In the genomic region with DNA sequence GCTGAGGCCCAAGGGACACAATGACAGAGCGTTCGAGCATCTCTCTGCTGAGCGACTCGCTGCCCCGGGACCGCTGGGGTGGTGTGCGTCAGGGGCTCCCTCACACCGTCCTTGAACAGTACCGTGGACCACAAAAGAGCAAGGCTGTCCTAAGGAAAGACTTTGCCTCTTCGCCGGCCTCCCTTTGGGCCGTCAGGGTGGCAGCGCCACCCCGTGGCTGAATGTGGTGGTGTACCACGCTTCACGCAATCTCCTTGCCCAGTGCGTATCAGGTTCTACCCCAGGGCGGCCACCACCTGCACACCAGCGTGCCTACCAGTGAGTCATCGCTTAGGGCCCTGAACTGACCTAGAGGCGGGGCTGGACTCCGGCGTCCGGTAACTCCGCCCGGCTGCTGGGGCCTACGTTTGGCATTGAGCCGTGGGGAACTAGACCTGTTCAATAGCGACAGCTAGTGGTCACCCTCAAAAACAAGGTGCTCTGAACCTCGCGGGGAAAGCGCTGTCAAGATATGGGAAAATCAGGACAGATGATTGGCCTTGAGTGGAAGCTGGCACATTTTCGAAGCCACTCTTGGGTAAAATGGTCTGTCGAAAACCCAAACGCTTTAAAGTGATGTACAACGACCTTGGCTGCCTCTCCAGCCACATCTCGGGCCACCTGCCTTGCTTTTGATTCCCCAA, we compare ENCODE assay signal across 1 cellular context.
TF ChIP-seq lines count a peak whose summit lies in the region.

No MANE protein-coding gene starts in this region.

TF ChIP-seq in HepG2, 621 proteins besides CTCF, POLR2A, EP300 and RAD21 (continued from another document):
- no peak for TF ChIP-seq FLYWCH1 (CRISPR knock-in tag; IDR thresholded peaks at IDR 0.05)
- no peak for TF ChIP-seq ATF1 (CRISPR knock-in tag; IDR thresholded peaks at IDR 0.05)
- TF ChIP-seq, protein P1, sequence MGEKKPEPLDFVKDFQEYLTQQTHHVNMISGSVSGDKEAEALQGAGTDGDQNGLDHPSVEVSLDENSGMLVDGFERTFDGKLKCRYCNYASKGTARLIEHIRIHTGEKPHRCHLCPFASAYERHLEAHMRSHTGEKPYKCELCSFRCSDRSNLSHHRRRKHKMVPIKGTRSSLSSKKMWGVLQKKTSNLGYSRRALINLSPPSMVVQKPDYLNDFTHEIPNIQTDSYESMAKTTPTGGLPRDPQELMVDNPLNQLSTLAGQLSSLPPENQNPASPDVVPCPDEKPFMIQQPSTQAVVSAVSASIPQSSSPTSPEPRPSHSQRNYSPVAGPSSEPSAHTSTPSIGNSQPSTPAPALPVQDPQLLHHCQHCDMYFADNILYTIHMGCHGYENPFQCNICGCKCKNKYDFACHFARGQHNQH (CRISPR knock-in tag; IDR thresholded peaks at IDR 0.05): 0 out of 2 replicates have a peak, but pooled peaks have one; percentile 46
- TF ChIP-seq, protein P2, sequence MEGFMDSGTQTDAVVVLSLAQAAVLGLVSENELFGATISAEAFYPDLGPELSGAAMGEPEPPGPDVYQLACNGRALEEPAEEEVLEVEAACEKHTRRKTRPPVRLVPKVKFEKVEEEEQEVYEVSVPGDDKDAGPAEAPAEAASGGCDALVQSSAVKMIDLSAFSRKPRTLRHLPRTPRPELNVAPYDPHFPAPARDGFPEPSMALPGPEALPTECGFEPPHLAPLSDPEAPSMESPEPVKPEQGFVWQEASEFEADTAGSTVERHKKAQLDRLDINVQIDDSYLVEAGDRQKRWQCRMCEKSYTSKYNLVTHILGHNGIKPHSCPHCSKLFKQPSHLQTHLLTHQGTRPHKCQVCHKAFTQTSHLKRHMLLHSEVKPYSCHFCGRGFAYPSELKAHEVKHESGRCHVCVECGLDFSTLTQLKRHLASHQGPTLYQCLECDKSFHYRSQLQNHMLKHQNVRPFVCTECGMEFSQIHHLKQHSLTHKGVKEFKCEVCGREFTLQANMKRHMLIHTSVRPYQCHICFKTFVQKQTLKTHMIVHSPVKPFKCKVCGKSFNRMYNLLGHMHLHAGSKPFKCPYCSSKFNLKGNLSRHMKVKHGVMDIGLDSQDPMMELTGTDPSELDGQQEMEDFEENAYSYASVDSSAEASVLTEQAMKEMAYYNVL (CRISPR knock-in tag; IDR thresholded peaks at IDR 0.05; ENCODE audit: borderline replicate concordance): no peak
- 0 out of 2 replicates have a peak, but pooled peaks have one; percentile 29 for TF ChIP-seq BCL6 (CRISPR knock-in tag; IDR thresholded peaks at IDR 0.05)
- no peak; the same call in 2 of the 3 replicates for TF ChIP-seq MXI1 (IDR thresholded peaks at IDR 0.05; ENCODE audit: borderline replicate concordance, low read depth, low read length)
- 0 out of 2 replicates have a peak, but pooled peaks have one; percentile 47 for TF ChIP-seq BCL3 (CRISPR knock-in tag; IDR thresholded peaks at IDR 0.05)
- TF ChIP-seq, protein P3, sequence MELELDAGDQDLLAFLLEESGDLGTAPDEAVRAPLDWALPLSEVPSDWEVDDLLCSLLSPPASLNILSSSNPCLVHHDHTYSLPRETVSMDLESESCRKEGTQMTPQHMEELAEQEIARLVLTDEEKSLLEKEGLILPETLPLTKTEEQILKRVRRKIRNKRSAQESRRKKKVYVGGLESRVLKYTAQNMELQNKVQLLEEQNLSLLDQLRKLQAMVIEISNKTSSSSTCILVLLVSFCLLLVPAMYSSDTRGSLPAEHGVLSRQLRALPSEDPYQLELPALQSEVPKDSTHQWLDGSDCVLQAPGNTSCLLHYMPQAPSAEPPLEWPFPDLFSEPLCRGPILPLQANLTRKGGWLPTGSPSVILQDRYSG (CRISPR knock-in tag; IDR thresholded peaks at IDR 0.05): no peak
- TF ChIP-seq ZMAT3 (CRISPR knock-in tag; conservative IDR thresholded peaks at IDR 0.05): peak; percentile 56; the same call in 1 of the 2 replicates
- TF ChIP-seq THAP8 (CRISPR knock-in tag; IDR thresholded peaks at IDR 0.05; ENCODE audit: borderline replicate concordance): no peak
- TF ChIP-seq HHEX (CRISPR knock-in tag; IDR thresholded peaks at IDR 0.05): no peak
- TF ChIP-seq TGIF2 (CRISPR knock-in tag; IDR thresholded peaks at IDR 0.05): no peak
- peak; percentile 80 for TF ChIP-seq SPEN (CRISPR knock-in tag; IDR thresholded peaks at IDR 0.05; ENCODE audit: low read depth)
- TF ChIP-seq ZNF891 (CRISPR knock-in tag; IDR thresholded peaks at IDR 0.05): no peak
- no peak for TF ChIP-seq SETDB1 (CRISPR knock-in tag; IDR thresholded peaks at IDR 0.05; ENCODE audit: borderline replicate concordance)
